In genomic region chr18:31616586-31616985, GRCh38 we compare ENCODE assay signal across 24 cellular contexts. TPM values are rescaled to one million over a fixed set of nuclear protein-coding genes. Genes with fewer than 3 reads are reported as not detected.
A peak's percentile ranks its signal among the peaks of the same experiment; 100 is the strongest.
DNase-seq lines count a peak whose midpoint lies in the region; ATAC-seq, FAIRE-seq and TF ChIP-seq lines count a peak whose summit lies in the region.
"Had no signal": no experiment of that assay in that cellular context is flagged by ENCODE, and none has a peak within 500 bp of the region (broad histone marks: within the 10 kb centered on the region; RNA-seq: fewer than 3 reads in every experiment).

No MANE protein-coding gene starts in this region.

- CTCF ChIA-PET in GM12878 (lab: Yijun Ruan, JAX), result interaction anchor here (0.6 kb wide), 1 partner anchor 71 kb away, joined by 3 read pairs; no protein-coding TSS in a partner anchor

- in situ Hi-C loops in GM12878 (cut with MboI), result no loop called here

- FAIRE-seq in GM12891 (lab: Jason Lieb, UNC), result no peak
- no peak for FAIRE-seq in GM12892 (lab: Jason Lieb, UNC)
- FAIRE-seq in GM12878 (lab: Jason Lieb, UNC), result no peak
- FAIRE-seq: A204.1, G401.6 had no signal

- no peak for TF ChIP-seq RAD21 in GM12878 (IDR thresholded peaks at IDR 0.05; ENCODE audit: insufficient read depth, low read depth, low read length)

- H3K9me3 ChIP-seq in GM12878 (replicated peaks; ENCODE audit: control insufficient read depth, insufficient read depth, low read length) (no peaks in the 10 kb centered on the region), tibial nerve (no peaks in the 10 kb centered on the region)
- H3K9me3 ChIP-seq: BE2C, BLaER1 had no signal

- peaks cover 20% of the 10 kb centered on the region for H3K27me3 Mint-ChIP-seq in stimulated activated memory B cell treated with anti-CD40 and anti-IgM and Interleukin-4, amounts not matched to agents 10 μg/mL and 1 μg/mL and 100 μg/mL, for 72 hours
- H3K27me3 Mint-ChIP-seq: CD4-positive, CD25-positive, alpha-beta regulatory T cell had no signal

- TF ChIP-seq EP300 in GM12878 (IDR thresholded peaks at IDR 0.05; ENCODE audit: borderline replicate concordance in 1 of 2, control insufficient read depth in 1 of 2, low read depth in 2 of 2, low read length in 2 of 2) (no peak), tibial nerve (IDR thresholded peaks at IDR 0.05) (no peak)

- DNase-seq in GM12891 (ENCODE audit: insufficient read length, low spot score) (no peak), GM12892 (ENCODE audit: insufficient read length) (no peak), GM12878 (ENCODE audit: low read depth, low spot score) (no peak), HUDEP-2 (lab: John Stamatoyannopoulos, UW; ENCODE audit: unreplicated experiment in 76 of 76) (no peak), Right ventricle myocardium superior (no peak), tibial nerve (ENCODE audit: low spot score in 2 of 2) (no peak)
- DNase-seq: 8988T; ACHN; BE2C; C1 segment of cervical spinal cord; CD4-positive, alpha-beta memory T cell; CD4-positive, CD25-positive, alpha-beta regulatory T cell; CD8-positive, alpha-beta memory T cell; DMS 273 treated with DMSO at 0.1 percent for 48 hours; DMS79 treated with DMSO at 0.1 percent for 48 hours; GF-D8 had no signal

- TF ChIP-seq CTCF in GM12878 (IDR thresholded peaks at IDR 0.05 in 2 of 3, conservative IDR thresholded peaks at IDR 0.05 in 1 of 3; ENCODE audit: control insufficient read depth in 2 of 3, extremely low read depth in 1 of 3, insufficient read depth in 1 of 3, low read depth in 3 of 3, low read length in 3 of 3), result no peak
- TF ChIP-seq CTCF in tibial nerve (IDR thresholded peaks at IDR 0.05), result no peak

- no peaks in the 10 kb centered on the region for H3K4me1 ChIP-seq in GM12878 (ENCODE audit: control insufficient read depth, insufficient read depth, low read length)
- H3K4me1 ChIP-seq in tibial nerve, result no peaks in the 10 kb centered on the region
- H3K4me1 ChIP-seq: BE2C, BLaER1 had no signal

- H3K9ac ChIP-seq in GM12878 (ENCODE audit: control insufficient read depth, insufficient read depth, low read length), result no peak overlapping the region
- H3K9ac ChIP-seq: BLaER1 had no signal

- no peaks in the 10 kb centered on the region for H3K27me3 ChIP-seq in GM12878 (replicated peaks in 1 of 2; ENCODE audit: control insufficient read depth in 2 of 2, insufficient read depth in 2 of 2, low read length in 1 of 2)
- no peaks in the 10 kb centered on the region for H3K27me3 ChIP-seq in tibial nerve
- H3K27me3 ChIP-seq: BE2C, BLaER1 had no signal

- no peak overlapping the region for H3K4me3 Mint-ChIP-seq in stimulated activated memory B cell treated with anti-CD40 and anti-IgM and Interleukin-4, amounts not matched to agents 10 μg/mL and 1 μg/mL and 100 μg/mL, for 72 hours
- H3K4me3 Mint-ChIP-seq: CD14-positive monocyte; CD4-positive, alpha-beta memory T cell; CD4-positive, CD25-positive, alpha-beta regulatory T cell; CD8-positive, alpha-beta memory T cell had no signal

- no peak for TF ChIP-seq POLR2A in GM12891 (IDR thresholded peaks at IDR 0.05; ENCODE audit: low read depth, low read length)
- peak; percentile 51 for TF ChIP-seq POLR2A in GM12892 (IDR thresholded peaks at IDR 0.05; ENCODE audit: low read depth, low read length)
- TF ChIP-seq POLR2A in GM12878 (IDR thresholded peaks at IDR 0.05; ENCODE audit: low read depth, low read length), result no peak
- TF ChIP-seq POLR2A in tibial nerve (IDR thresholded peaks at IDR 0.05), result no peak

- H3K36me3 ChIP-seq in GM12878 (ENCODE audit: control insufficient read depth in 2 of 2, insufficient read depth in 2 of 2, low read length in 1 of 2) (no peaks in the 10 kb centered on the region), tibial nerve (no peaks in the 10 kb centered on the region)
- H3K36me3 ChIP-seq: BE2C, BLaER1 had no signal

- RAD21 ChIA-PET in GM12878 (lab: Charles Lee; ENCODE audit: unreplicated experiment), result no interaction called here

- no peaks in the 10 kb centered on the region for H3K36me3 Mint-ChIP-seq in stimulated activated memory B cell treated with anti-CD40 and anti-IgM and Interleukin-4, amounts not matched to agents 10 μg/mL and 1 μg/mL and 100 μg/mL, for 72 hours
- H3K36me3 Mint-ChIP-seq: CD14-positive monocyte; CD4-positive, alpha-beta memory T cell; CD4-positive, CD25-positive, alpha-beta regulatory T cell; CD8-positive, alpha-beta memory T cell had no signal

- H3K4me3 ChIP-seq in GM12878 (no peak overlapping the region), tibial nerve (no peak overlapping the region)
- H3K4me3 ChIP-seq: BLaER1 had no signal

- no TSS peak for BruUV-seq in GM12878 (replicated peaks; lab: Mats Ljungman, UMichigan)

- peak overlapping the region; percentile 12 for H3K27ac Mint-ChIP-seq in stimulated activated memory B cell treated with anti-CD40 and anti-IgM and Interleukin-4, amounts not matched to agents 10 μg/mL and 1 μg/mL and 100 μg/mL, for 72 hours
- H3K27ac Mint-ChIP-seq: CD4-positive, alpha-beta memory T cell; CD4-positive, CD25-positive, alpha-beta regulatory T cell; CD8-positive, alpha-beta memory T cell had no signal

- peaks cover 3% of the 10 kb centered on the region for H3K9me3 Mint-ChIP-seq in stimulated activated memory B cell treated with anti-CD40 and anti-IgM and Interleukin-4, amounts not matched to agents 10 μg/mL and 1 μg/mL and 100 μg/mL, for 72 hours
- H3K9me3 Mint-ChIP-seq: CD4-positive, alpha-beta memory T cell; CD4-positive, CD25-positive, alpha-beta regulatory T cell; CD8-positive, alpha-beta memory T cell had no signal

- POLR2A ChIA-PET in GM12878 (lab: Charles Lee), result interaction anchor here (0.6 kb wide), 1 partner anchor 469 kb away, joined by 4 read pairs; no protein-coding TSS in a partner anchor

- no peak overlapping the region for H3K4me2 ChIP-seq in GM12878 (ENCODE audit: control insufficient read depth, insufficient read depth)
- H3K4me2 ChIP-seq: BLaER1 had no signal

- H2AFZ ChIP-seq in GM12878 (ENCODE audit: control insufficient read depth, low read depth, low read length), result no peak overlapping the region

- H3K79me2 ChIP-seq in GM12878 (ENCODE audit: control insufficient read depth, insufficient read depth, low read length), result no peaks in the 10 kb centered on the region

- peaks cover 6% of the 10 kb centered on the region for H3K4me1 Mint-ChIP-seq in stimulated activated memory B cell treated with anti-CD40 and anti-IgM and Interleukin-4, amounts not matched to agents 10 μg/mL and 1 μg/mL and 100 μg/mL, for 72 hours
- H3K4me1 Mint-ChIP-seq: CD4-positive, alpha-beta memory T cell; CD4-positive, CD25-positive, alpha-beta regulatory T cell; CD8-positive, alpha-beta memory T cell had no signal

- SMC1A ChIA-PET in GM12878 (lab: Charles Lee; ENCODE audit: uncharacterized antibody, unreplicated experiment), result interaction anchor here (0.7 to 1.0 kb wide), 3 partner anchors 9 to 290 kb away, joined by 3 to 4 read pairs (median 3); no protein-coding TSS in a partner anchor

- no peaks in the 10 kb centered on the region for H4K20me1 ChIP-seq in GM12878 (ENCODE audit: control insufficient read depth, insufficient read depth)
- H4K20me1 ChIP-seq: BLaER1 had no signal

- intact Hi-C loops in GM12878 (cut with micrococcal nuclease; ENCODE audit: unreplicated experiment), result no loop called here
- intact Hi-C loops in Right ventricle myocardium superior (cut with DNase I), result no loop called here

- ATAC-seq in GM12878, result peak; percentile 24; the same call in 2 of the 3 replicates
- ATAC-seq in stimulated activated memory B cell treated with anti-CD40 and anti-IgM and Interleukin-4, amounts not matched to agents 10 μg/mL and 1 μg/mL and 100 μg/mL, for 72 hours, result peak; percentile 44
- no peak for ATAC-seq in Right ventricle myocardium superior (ENCODE audit: poor library complexity)
- no peak for ATAC-seq in HG02981 (IDR thresholded peaks at IDR 0.05; ENCODE audit: unreplicated experiment)

- H3K27ac ChIP-seq in GM12878 (ENCODE audit: control insufficient read depth, insufficient read depth), result no peak overlapping the region
- H3K27ac ChIP-seq in tibial nerve, result no peak overlapping the region
- H3K27ac ChIP-seq: BLaER1 had no signal

- 76% methylated on average over 4 of the region's 4 CpGs for WGBS in GM12878 (ENCODE audit: insufficient coverage, insufficient replicate concordance, low lambda C conversion rate, missing lambda C conversion rate)
- WGBS in tibial nerve, 2 donors, result 82 to 84% methylated on average over 4 of the region's 4 CpGs

TF ChIP-seq in GM12891, 5 proteins besides CTCF, POLR2A, EP300 and RAD21:
- no peak for TF ChIP-seq TAF1 (IDR thresholded peaks at IDR 0.05; ENCODE audit: low read depth, low read length)
- peak; percentile 32; the same call in 1 of the 2 replicates for TF ChIP-seq POLR2AphosphoS5 (IDR thresholded peaks at IDR 0.05; ENCODE audit: low read depth, low read length)

TF ChIP-seq in GM12878, 131 proteins besides CTCF, POLR2A, EP300 and RAD21 (continues in another document):
- TF ChIP-seq POLR2AphosphoS5 (IDR thresholded peaks at IDR 0.05; ENCODE audit: low read length) (peak; percentile 27; the same call in 1 of the 2 replicates), GABPA (IDR thresholded peaks at IDR 0.05; ENCODE audit: low read depth) (no peak)

RNA-seq across cellular contexts. Expression of gene TTR, which starts 24.9 kb away (rescaled TPM):
- polyA plus RNA-seq in GM12891 (2012; ENCODE audit: low read depth, missing spikeins), result not detected
- not detected for polyA plus RNA-seq in GM12892 (2012; ENCODE audit: missing spikeins)
- not detected in 2 replicates for total RNA-seq in GM12878 (2013; cell fraction: nucleolus; rRNA removed)
- total RNA-seq in GM12878 (2014; rRNA removed) (not detected in 2 replicates), GM12878 (2014; rRNA removed; fragmentation: Illumina TruSeq; extraction: Trizol) (not detected in 2 replicates), GM12878 (2021) (0.93 and 1.2 TPM in 2 replicates), Right ventricle myocardium superior (not detected), tibial nerve (not detected)
- not detected for polyA plus RNA-seq in GM12878 (2011; ENCODE audit: low read depth)
- polyA plus RNA-seq in GM12878 (2011; rRNA removed) (not detected in 2 replicates), GM12878 (2014; fragmentation: Illumina TruSeq; extraction: Trizol) (not detected in 2 replicates), GM12878 (2014; fragmentation: Nextera tagmentation; extraction: Ambion mirVana) (under 1 TPM in 1 of 2 experiments, not detected in 1; 0.05 TPM), GM12878 (2014; rRNA removed) (not detected in 2 replicates), GM12878 (2016; fragmentation: Nextera tagmentation; extraction: Ambion mirVana) (not detected)
- polyA plus RNA-seq in GM12878 (2011; cell fraction: cytosol; rRNA removed), result not detected in 2 replicates
- polyA plus RNA-seq in GM12878 (2011; cell fraction: nucleus; rRNA removed), result not detected in 2 replicates
- not detected in 2 replicates for polyA plus RNA-seq in GM12878 (2012)
- not detected in 2 replicates for polyA minus RNA-seq in GM12878 (2011; rRNA and poly(A)+ RNA removed)
- polyA minus RNA-seq in GM12878 (2011; cell fraction: cytosol; rRNA and poly(A)+ RNA removed), result not detected in 2 replicates
- polyA minus RNA-seq in GM12878 (2011; cell fraction: nucleus; rRNA and poly(A)+ RNA removed), result not detected in 2 replicates
- total RNA-seq: A673; CD4-positive, alpha-beta memory T cell; CD4-positive, CD25-positive, alpha-beta regulatory T cell; CD8-positive, alpha-beta memory T cell had no signal
- polyA plus RNA-seq: AG04450; CD14-positive monocyte; CD4-positive, alpha-beta memory T cell; CD4-positive, CD25-positive, alpha-beta regulatory T cell; CD8-positive, alpha-beta memory T cell had no signal

Comparison
In these comparisons a context has a peak if more than half of its experiments do, and no peak if none do; other contexts are left out.
1. ATAC-seq: peak in GM12878 (single experiment) and stimulated activated memory B cell treated with anti-CD40 and anti-IgM and Interleukin-4, amounts not matched to agents 10 μg/mL and 1 μg/mL and 100 μg/mL, for 72 hours (single experiment); none in Right ventricle myocardium superior (single experiment) and HG02981 (single experiment).